ENCODE assay signal across 14 cellular contexts in the genomic region with DNA sequence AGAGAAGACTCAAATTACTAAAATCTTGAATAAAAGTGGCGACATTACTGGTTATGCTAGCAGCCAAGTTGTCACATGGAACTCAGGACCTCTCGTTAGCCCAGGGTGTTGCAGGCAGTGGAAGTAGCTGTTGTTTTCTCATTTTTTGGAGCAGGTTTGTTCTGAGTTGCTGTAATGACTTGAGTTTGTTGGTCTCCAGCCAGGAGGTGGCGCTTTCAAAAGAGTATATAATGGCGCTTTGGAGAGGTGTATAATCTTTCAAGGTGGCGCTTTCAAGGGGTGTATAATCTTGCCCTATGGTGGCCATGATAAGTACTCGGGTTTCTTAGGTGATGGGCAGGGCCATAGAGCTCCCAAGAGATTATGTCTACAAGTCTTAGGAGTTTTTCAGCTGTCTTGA.
DNase-seq lines count a peak whose midpoint lies in the region; ATAC-seq, FAIRE-seq and TF ChIP-seq lines count a peak whose summit lies in the region.
"Had no signal": no experiment of that assay in that cellular context is flagged by ENCODE, and none has a peak within 500 bp of the region (broad histone marks: within the 10 kb centered on the region; RNA-seq: fewer than 3 reads in every experiment).

No MANE protein-coding gene starts in this region.

- no peak overlapping the region for H3K27ac Mint-ChIP-seq in osteocyte (ENCODE audit: unreplicated experiment)
- H3K27ac Mint-ChIP-seq: naive thymus-derived CD8-positive, alpha-beta T cell had no signal

- H3K4me3 Mint-ChIP-seq in osteocyte (ENCODE audit: unreplicated experiment): no peak overlapping the region
- H3K4me3 Mint-ChIP-seq: naive thymus-derived CD8-positive, alpha-beta T cell had no signal

- no TSS peak for BruUV-seq in Panc1 (replicated peaks; lab: Mats Ljungman, UMichigan)

- no peaks in the 10 kb centered on the region for H4K20me1 ChIP-seq in DOHH2 (ENCODE audit: control insufficient read depth, insufficient read depth, low read depth, low read length)

- H3K9me3 Mint-ChIP-seq in osteocyte (ENCODE audit: unreplicated experiment): peaks cover 4% of the 10 kb centered on the region

- TF ChIP-seq CTCF in DOHH2 (IDR thresholded peaks at IDR 0.05; ENCODE audit: low read depth, low read length, poor library complexity, severe bottlenecking) (peak; percentile 45), Panc1 (IDR thresholded peaks at IDR 0.05) (peak; percentile 35), foreskin keratinocyte (conservative IDR thresholded peaks at IDR 0.05) (peak; percentile 47), osteocyte (IDR thresholded peaks at IDR 0.05) (no peak)

- H3K36me3 ChIP-seq in DOHH2 (ENCODE audit: control insufficient read depth, low read length) (no peaks in the 10 kb centered on the region), H7 (replicated peaks; ENCODE audit: control insufficient read depth, insufficient read depth, low read length) (no peaks in the 10 kb centered on the region), Panc1 (ENCODE audit: control insufficient read depth, insufficient read depth, low read length) (no peaks in the 10 kb centered on the region)
- H3K36me3 ChIP-seq: gastroesophageal sphincter had no signal

- H3F3A ChIP-seq in DOHH2 (ENCODE audit: control insufficient read depth, insufficient read depth): no peaks in the 10 kb centered on the region

- no peaks in the 10 kb centered on the region for H3K9me2 ChIP-seq in DOHH2 (replicated peaks; ENCODE audit: control insufficient read depth, low read length)

- H3K4me1 ChIP-seq in DOHH2 (ENCODE audit: control insufficient read depth, low read length): no peaks in the 10 kb centered on the region
- H3K4me1 ChIP-seq in Panc1 (ENCODE audit: control insufficient read depth, insufficient read depth, low read length): no peaks in the 10 kb centered on the region
- no peaks in the 10 kb centered on the region for H3K4me1 ChIP-seq in foreskin keratinocyte

- H3K79me2 ChIP-seq in DOHH2 (ENCODE audit: control insufficient read depth, low read length): no peaks in the 10 kb centered on the region

- CTCF ChIA-PET in Panc1 (lab: Charles Lee): no interaction called here

- ATAC-seq in Panc1: no peak
- ATAC-seq in foreskin keratinocyte: no peak
- ATAC-seq in GM19467 (IDR thresholded peaks at IDR 0.05; ENCODE audit: unreplicated experiment): no peak
- ATAC-seq: gastroesophageal sphincter; left lobe of liver; naive thymus-derived CD8-positive, alpha-beta T cell had no signal

- H3K27ac ChIP-seq in DOHH2 (ENCODE audit: low read depth, low read length) (no peak overlapping the region), Panc1 (ENCODE audit: low read length) (no peak overlapping the region), foreskin keratinocyte (no peak overlapping the region)
- H3K27ac ChIP-seq: dorsolateral prefrontal cortex, gastroesophageal sphincter, PC-9 had no signal

- in situ Hi-C loops in Panc1 (cut with HindIII; ENCODE audit: low pct_unique_long_range_greater_than_20kb, low sequenced_read_pairs): no loop called here

- DNase-seq in H7 (peak; percentile 2), Panc1 (ENCODE audit: low read depth, low spot score) (no peak), foreskin keratinocyte (no peak), osteocyte (ENCODE audit: extremely low spot score, unreplicated experiment) (no peak), frontal cortex (ENCODE audit: low spot score in 2 of 2) (no peak)
- DNase-seq: Caco-2; dorsolateral prefrontal cortex; naive thymus-derived CD8-positive, alpha-beta T cell; NCI-H187 treated with DMSO at 0.1 percent for 48 hours; PC-9 had no signal

- H3K27me3 ChIP-seq in DOHH2 (ENCODE audit: control insufficient read depth, low read length) (no peaks in the 10 kb centered on the region), H7 (ENCODE audit: control insufficient read depth, insufficient read depth, low read length) (no peaks in the 10 kb centered on the region), Panc1 (ENCODE audit: control insufficient read depth, insufficient read depth, low read length) (no peaks in the 10 kb centered on the region), foreskin keratinocyte (no peaks in the 10 kb centered on the region)
- H3K27me3 ChIP-seq: dorsolateral prefrontal cortex, gastroesophageal sphincter had no signal

- no peaks in the 10 kb centered on the region for H3K27me3 Mint-ChIP-seq in osteocyte (ENCODE audit: unreplicated experiment)

- no peak overlapping the region for H3K4me3 ChIP-seq in DOHH2 (ENCODE audit: low read length)
- no peak overlapping the region for H3K4me3 ChIP-seq in H7 (ENCODE audit: insufficient read depth, low read depth, low read length)
- H3K4me3 ChIP-seq in Panc1 (ENCODE audit: low read depth in 2 of 2, low read length in 2 of 2): no peak overlapping the region
- H3K4me3 ChIP-seq: dorsolateral prefrontal cortex, gastroesophageal sphincter, PC-9 had no signal

- H3K9me3 ChIP-seq in DOHH2 (ENCODE audit: control insufficient read depth, insufficient read depth, low read length): no peaks in the 10 kb centered on the region
- 0 out of 2 replicates have a peak, but pooled peaks cover 4% of the 10 kb centered on the region for H3K9me3 ChIP-seq in Panc1 (ENCODE audit: control insufficient read depth, insufficient read depth, low read depth, low read length)
- H3K9me3 ChIP-seq: gastroesophageal sphincter had no signal

- peaks cover 3% of the 10 kb centered on the region for H3K4me1 Mint-ChIP-seq in osteocyte (ENCODE audit: unreplicated experiment)

- intact Hi-C loops in Panc1 (cut with micrococcal nuclease; ENCODE audit: unreplicated experiment): no loop called here

- no peak overlapping the region for H3K4me2 ChIP-seq in DOHH2 (ENCODE audit: low read length)
- H3K4me2 ChIP-seq: PC-9 had no signal

- FAIRE-seq in frontal cortex (lab: Jason Lieb, UNC): no peak

- no peaks in the 10 kb centered on the region for H3K36me3 Mint-ChIP-seq in osteocyte (ENCODE audit: unreplicated experiment)

- POLR2A ChIA-PET in Panc1 (lab: Charles Lee): no interaction called here
